19 cellular contexts compared by ENCODE assay signal in the genomic region with DNA sequence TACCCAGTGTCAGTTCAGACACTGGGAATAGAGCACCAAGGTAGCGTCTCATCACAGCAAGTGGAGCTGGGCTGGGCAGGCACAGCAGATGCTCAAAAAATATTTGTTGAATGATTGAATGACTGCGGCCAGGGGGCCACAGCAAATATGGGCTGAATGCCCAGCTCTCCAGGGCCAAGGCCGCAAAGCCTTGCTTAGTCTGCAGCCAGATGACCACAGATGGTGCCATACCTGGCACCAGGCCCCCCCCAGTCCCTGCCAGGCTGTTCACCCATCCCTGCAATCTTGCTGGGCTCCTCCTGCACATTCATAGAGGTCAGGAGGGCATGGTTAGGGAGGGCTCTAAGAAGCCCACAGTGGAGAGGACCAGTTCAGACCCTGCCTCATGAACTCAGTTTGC. TPM values are rescaled to one million over a fixed set of nuclear protein-coding genes. Genes with fewer than 3 reads are reported as not detected.
DNase-seq lines count a peak whose midpoint lies in the region; ATAC-seq and TF ChIP-seq lines count a peak whose summit lies in the region.
"Had no signal": no experiment of that assay in that cellular context is flagged by ENCODE, and none has a peak within 500 bp of the region (broad histone marks: within the 10 kb centered on the region; RNA-seq: fewer than 3 reads in every experiment).

No MANE protein-coding gene starts in this region.

- H3K79me2 ChIP-seq in osteoblast (ENCODE audit: insufficient read depth, low read length): no peaks in the 10 kb centered on the region
- H3K79me2 ChIP-seq in mesendoderm (ENCODE audit: control insufficient read depth, insufficient read depth, low read length): no peaks in the 10 kb centered on the region

- H3K23ac ChIP-seq in mesendoderm (ENCODE audit: low read length): no peak overlapping the region

- H3K9me3 ChIP-seq in MG63 (no peaks in the 10 kb centered on the region), heart right ventricle (no peaks in the 10 kb centered on the region), osteoblast (ENCODE audit: low read depth, low read length) (no peaks in the 10 kb centered on the region)
- H3K9me3 ChIP-seq: Peyer's patch had no signal

- no peak overlapping the region for H4K5ac ChIP-seq in mesendoderm (ENCODE audit: low read length)

- no peak overlapping the region for H4K8ac ChIP-seq in mesendoderm (ENCODE audit: low read depth, low read length)

- H3K36me3 ChIP-seq in MG63 (peaks cover 62% of the 10 kb centered on the region), heart right ventricle (peaks cover 0 to 86% (median 33%) of the 10 kb centered on the region in 9 donors), osteoblast (ENCODE audit: insufficient read depth, low read length) (peaks cover 70% of the 10 kb centered on the region), mesendoderm (ENCODE audit: control insufficient read depth, insufficient read depth, low read length) (peaks cover 8% of the 10 kb centered on the region)

- no peak overlapping the region for H3K9ac ChIP-seq in mesendoderm (ENCODE audit: low read length)
- H3K9ac ChIP-seq: KMS-11 had no signal

- H3K27ac ChIP-seq in heart right ventricle (peak overlapping the region in 5 of 10 donors; percentile 8 to 59 (median 43)), osteoblast (ENCODE audit: low read depth, low read length) (no peak overlapping the region), mesendoderm (ENCODE audit: low read depth, low read length) (no peak overlapping the region)
- H3K27ac ChIP-seq: C4-2B, KMS-11, Peyer's patch had no signal

- no peak overlapping the region for H2AK5ac ChIP-seq in mesendoderm (ENCODE audit: low read length)

- H3K79me1 ChIP-seq in mesendoderm (ENCODE audit: low read length): no peaks in the 10 kb centered on the region

- H3K18ac ChIP-seq in mesendoderm (ENCODE audit: low read length): no peak overlapping the region

- H2AFZ ChIP-seq in osteoblast (ENCODE audit: low read length): no peak overlapping the region

- H3K27me3 ChIP-seq in MG63: no peaks in the 10 kb centered on the region
- no peaks in the 10 kb centered on the region for H3K27me3 ChIP-seq in heart right ventricle
- no peaks in the 10 kb centered on the region for H3K27me3 ChIP-seq in osteoblast (ENCODE audit: insufficient read depth, low read length)
- no peaks in the 10 kb centered on the region for H3K27me3 ChIP-seq in mesendoderm (ENCODE audit: insufficient read depth, low read length, poor library complexity)
- H3K27me3 ChIP-seq: Peyer's patch had no signal

- no peak overlapping the region for H3K4me3 ChIP-seq in MG63
- no peak overlapping the region for H3K4me3 ChIP-seq in heart right ventricle
- no peak overlapping the region for H3K4me3 ChIP-seq in osteoblast (ENCODE audit: insufficient read depth, low read length)
- H3K4me3 ChIP-seq in mesendoderm (ENCODE audit: low read length): no peak overlapping the region
- H3K4me3 ChIP-seq: Peyer's patch had no signal

- intact Hi-C loops in heart right ventricle (cut with DNase I): no loop called here

- H3K4me1 ChIP-seq in heart right ventricle: peaks cover 0 to 20% (median 6%) of the 10 kb centered on the region in 9 donors
- no peaks in the 10 kb centered on the region for H3K4me1 ChIP-seq in osteoblast (ENCODE audit: insufficient read depth, low read length)
- H3K4me1 ChIP-seq in mesendoderm (ENCODE audit: control insufficient read depth, low read depth, low read length): no peaks in the 10 kb centered on the region
- H3K4me1 ChIP-seq: Peyer's patch had no signal

- H2BK120ac ChIP-seq in mesendoderm (ENCODE audit: low read depth, low read length): no peak overlapping the region

- no peak overlapping the region for H3K4ac ChIP-seq in mesendoderm (ENCODE audit: low read depth, low read length)

- H2BK15ac ChIP-seq in mesendoderm (replicated peaks; ENCODE audit: low read depth): no peak overlapping the region

- no peak overlapping the region for H3K56ac ChIP-seq in mesendoderm (ENCODE audit: low read length)

- ATAC-seq in heart right ventricle: peak in 6 of 8 donors; percentile 2 to 66 (median 42)
- ATAC-seq: SK-N-SH treated with all-trans-retinoic acid at 6 μM for 48 hours had no signal

- H4K20me1 ChIP-seq in osteoblast (ENCODE audit: insufficient read depth, low read length): no peaks in the 10 kb centered on the region

- 65 to 72% methylated on average over 3 of the region's 3 CpGs for WGBS in heart right ventricle, 2 donors
- WGBS in mesendoderm (ENCODE audit: extremely low coverage, insufficient coverage, low lambda C conversion rate): no CpG with 5 or more reads among the region's 3 CpGs

- no peak for TF ChIP-seq CTCF in heart right ventricle (IDR thresholded peaks at IDR 0.05)
- no peak for TF ChIP-seq CTCF in osteoblast (IDR thresholded peaks at IDR 0.05; ENCODE audit: extremely low read depth, low read depth, low read length)

- no peak overlapping the region for H2BK5ac ChIP-seq in mesendoderm (ENCODE audit: low read length)

- H3K4me2 ChIP-seq in osteoblast (ENCODE audit: insufficient read depth, low read length) (no peak overlapping the region), mesendoderm (ENCODE audit: low read length) (no peak overlapping the region)
- H3K4me2 ChIP-seq: KMS-11 had no signal

- DNase-seq in MG63 (peak; percentile 54), NCI-H446 treated with DMSO at 0.1 percent for 48 hours (lab: John Stamatoyannopoulos, UW) (peak; percentile 45), heart right ventricle (no peak), osteoblast (ENCODE audit: insufficient read length, low spot score, missing footprints) (peak; percentile 11), mesendoderm (no peak), NCI-H2107 (lab: John Stamatoyannopoulos, UW) (no peak), globus pallidus (ENCODE audit: low spot score) (no peak)
- DNase-seq: AML-193, GF-D8, H7, NCI-H1417, NCI-H187, NCI-H2227 treated with DMSO at 0.1 percent for 48 hours, NCI-H524 treated with DMSO at 0.1 percent for 48 hours, Peyer's patch, SIG-M5 had no signal

RNA-seq across cellular contexts. Expression of gene ZC3H7B, which starts 32.9 kb away (rescaled TPM):
- total RNA-seq in MG63 (2014; rRNA removed; shearing (Covaris generic); ENCODE audit: low replicate concordance): 32.2 and 43.0 TPM in 2 replicates
- total RNA-seq in heart right ventricle: 10 to 100 TPM; 31.7 to 51.5 (median 36.7) TPM
- polyA plus RNA-seq in heart right ventricle: 10 to 100 TPM; 21.4 to 23.0 TPM
- total RNA-seq in osteoblast: 43.6 and 53.6 TPM in 2 replicates
- 38.1 TPM for polyA plus RNA-seq in mesendoderm (2013, experiment 1 of 2)
- polyA plus RNA-seq in mesendoderm (2013, experiment 2 of 2): 38.8 TPM

RNA-seq across cellular contexts. Expression of gene TEF, which starts 47.5 kb away (rescaled TPM):
- 6.1 and 6.4 TPM in 2 replicates for total RNA-seq in MG63 (2014; rRNA removed; shearing (Covaris generic); ENCODE audit: low replicate concordance)
- total RNA-seq in heart right ventricle: 10 to 100 TPM in 9 of 10 donors, 1 to 10 TPM in 1; 8.6 to 29.1 (median 18.4) TPM
- 10 to 100 TPM in 1 of 2 donors, 1 to 10 TPM in 1; 5.5 to 10.6 TPM for polyA plus RNA-seq in heart right ventricle
- 17.4 and 18.3 TPM in 2 replicates for total RNA-seq in osteoblast
- polyA plus RNA-seq in mesendoderm (2013, experiment 1 of 2): 1.4 TPM
- polyA plus RNA-seq in mesendoderm (2013, experiment 2 of 2): 1.2 TPM

RNA-seq across cellular contexts. Expression of gene RANGAP1, which starts 48.2 kb away (rescaled TPM):
- total RNA-seq in MG63 (2014; rRNA removed; shearing (Covaris generic); ENCODE audit: low replicate concordance): 159 and 226 TPM in 2 replicates
- 10 to 100 TPM; 26.5 to 53.8 (median 31.4) TPM for total RNA-seq in heart right ventricle
- polyA plus RNA-seq in heart right ventricle: 10 to 100 TPM; 23.2 to 90.3 TPM
- total RNA-seq in osteoblast: 29.8 and 31.8 TPM in 2 replicates
- polyA plus RNA-seq in mesendoderm (2013, experiment 1 of 2): 79.4 TPM
- 79.5 TPM for polyA plus RNA-seq in mesendoderm (2013, experiment 2 of 2)

Comparison
In these comparisons a context has a peak if more than half of its experiments do, and no peak if none do; other contexts are left out.
1. DNase-seq: peak in MG63 (single experiment), NCI-H446 treated with DMSO at 0.1 percent for 48 hours (single experiment) and osteoblast (single experiment); none in heart right ventricle (0 of 2), mesendoderm (single experiment), NCI-H2107 (single experiment) and globus pallidus (single experiment).